ENCODE assay signal across 8 cellular contexts in the genomic region with DNA sequence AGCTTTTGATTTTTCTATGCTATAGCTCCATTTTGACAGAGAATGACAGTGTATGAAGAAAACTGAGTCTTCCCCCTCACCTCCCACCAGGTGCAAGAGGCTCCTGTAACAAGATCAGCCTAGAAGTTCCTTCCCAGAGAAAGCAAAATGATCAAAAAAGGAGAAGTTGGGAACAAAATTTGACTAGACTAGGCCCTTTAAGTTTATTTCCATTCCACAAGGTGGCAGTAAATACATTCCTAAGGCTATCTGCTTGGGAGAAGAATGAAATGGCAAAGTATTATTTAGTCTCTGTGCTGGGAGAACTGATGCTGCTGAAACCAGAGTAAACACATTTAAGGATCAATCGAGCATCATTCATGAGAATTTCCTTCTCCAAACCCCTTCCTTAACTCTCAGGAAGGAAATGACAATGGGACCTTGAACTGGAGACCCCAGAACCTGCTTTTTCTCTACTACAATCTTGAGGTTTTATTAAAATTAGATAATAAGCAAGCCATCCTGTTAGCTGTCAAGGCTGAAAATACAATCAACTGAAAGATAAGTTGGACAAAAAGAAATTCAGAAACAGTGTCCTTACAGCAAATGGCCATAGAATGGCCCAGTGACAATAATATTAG.
DNase-seq lines count a peak whose midpoint lies in the region; ATAC-seq, FAIRE-seq and TF ChIP-seq lines count a peak whose summit lies in the region.

No MANE protein-coding gene starts in this region.

- no peak for FAIRE-seq in D721Med (lab: Jason Lieb, UNC)

- H3K4me3 ChIP-seq in foreskin fibroblast (ENCODE audit: low read depth in 1 of 2, low read length in 2 of 2): no peak overlapping the region

- ATAC-seq in SK-N-SH treated with all-trans-retinoic acid at 6 μM for 48 hours (peak; percentile 98), HG03439 (IDR thresholded peaks at IDR 0.05; ENCODE audit: unreplicated experiment) (no peak), HG02571 (IDR thresholded peaks at IDR 0.05; ENCODE audit: unreplicated experiment) (no peak)

- DNase-seq in D721Med (ENCODE audit: insufficient read length, low spot score): no peak
- peak; percentile 13 for DNase-seq in HuH-7.5 (ENCODE audit: low spot score)
- DNase-seq in foreskin fibroblast: peak; percentile 52 to 82
- DNase-seq in renal cortical epithelial cell (ENCODE audit: low read depth): peak; percentile 78
- DNase-seq in effector CD4-positive, alpha-beta T cell: no peak

- TF ChIP-seq CTCF in D721Med (IDR thresholded peaks at IDR 0.05; ENCODE audit: insufficient read depth, missing control alignments) (peak; percentile 66), foreskin fibroblast (IDR thresholded peaks at IDR 0.05; ENCODE audit: low read depth, low read length) (peak; percentile 42)

TF ChIP-seq in SK-N-SH treated with all-trans-retinoic acid at 6 μM for 48 hours, 23 proteins besides CTCF, POLR2A, EP300 and RAD21:
- TF ChIP-seq SNAI2 (CRISPR knock-in tag; IDR thresholded peaks at IDR 0.05) (no peak), ZFP30 (CRISPR knock-in tag; IDR thresholded peaks at IDR 0.05) (no peak), ISL1 (CRISPR knock-in tag; IDR thresholded peaks at IDR 0.05) (no peak), OSR1 (CRISPR knock-in tag; IDR thresholded peaks at IDR 0.05) (no peak), PPARA (CRISPR knock-in tag; IDR thresholded peaks at IDR 0.05; ENCODE audit: borderline replicate concordance) (no peak), ESRRG (CRISPR knock-in tag; IDR thresholded peaks at IDR 0.05) (no peak), ZC3H10 (CRISPR knock-in tag; IDR thresholded peaks at IDR 0.05) (no peak), ARNTL (CRISPR knock-in tag; IDR thresholded peaks at IDR 0.05; ENCODE audit: borderline replicate concordance, low read depth) (no peak), ZFP3 (CRISPR knock-in tag; IDR thresholded peaks at IDR 0.05) (no peak), ZNF70 (CRISPR knock-in tag; IDR thresholded peaks at IDR 0.05) (no peak), ZNF8 (CRISPR knock-in tag; IDR thresholded peaks at IDR 0.05) (no peak), TOX (CRISPR knock-in tag; IDR thresholded peaks at IDR 0.05; ENCODE audit: borderline replicate concordance) (no peak), TCF4 (CRISPR knock-in tag; IDR thresholded peaks at IDR 0.05; ENCODE audit: borderline replicate concordance) (no peak), RARB (CRISPR knock-in tag; IDR thresholded peaks at IDR 0.05) (no peak)
- TF ChIP-seq, protein P1, sequence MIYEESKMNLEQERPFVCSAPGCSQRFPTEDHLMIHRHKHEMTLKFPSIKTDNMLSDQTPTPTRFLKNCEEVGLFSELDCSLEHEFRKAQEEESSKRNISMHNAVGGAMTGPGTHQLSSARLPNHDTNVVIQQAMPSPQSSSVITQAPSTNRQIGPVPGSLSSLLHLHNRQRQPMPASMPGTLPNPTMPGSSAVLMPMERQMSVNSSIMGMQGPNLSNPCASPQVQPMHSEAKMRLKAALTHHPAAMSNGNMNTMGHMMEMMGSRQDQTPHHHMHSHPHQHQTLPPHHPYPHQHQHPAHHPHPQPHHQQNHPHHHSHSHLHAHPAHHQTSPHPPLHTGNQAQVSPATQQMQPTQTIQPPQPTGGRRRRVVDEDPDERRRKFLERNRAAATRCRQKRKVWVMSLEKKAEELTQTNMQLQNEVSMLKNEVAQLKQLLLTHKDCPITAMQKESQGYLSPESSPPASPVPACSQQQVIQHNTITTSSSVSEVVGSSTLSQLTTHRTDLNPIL (CRISPR knock-in tag; IDR thresholded peaks at IDR 0.05; ENCODE audit: low read depth): no peak
- TF ChIP-seq, protein P2, sequence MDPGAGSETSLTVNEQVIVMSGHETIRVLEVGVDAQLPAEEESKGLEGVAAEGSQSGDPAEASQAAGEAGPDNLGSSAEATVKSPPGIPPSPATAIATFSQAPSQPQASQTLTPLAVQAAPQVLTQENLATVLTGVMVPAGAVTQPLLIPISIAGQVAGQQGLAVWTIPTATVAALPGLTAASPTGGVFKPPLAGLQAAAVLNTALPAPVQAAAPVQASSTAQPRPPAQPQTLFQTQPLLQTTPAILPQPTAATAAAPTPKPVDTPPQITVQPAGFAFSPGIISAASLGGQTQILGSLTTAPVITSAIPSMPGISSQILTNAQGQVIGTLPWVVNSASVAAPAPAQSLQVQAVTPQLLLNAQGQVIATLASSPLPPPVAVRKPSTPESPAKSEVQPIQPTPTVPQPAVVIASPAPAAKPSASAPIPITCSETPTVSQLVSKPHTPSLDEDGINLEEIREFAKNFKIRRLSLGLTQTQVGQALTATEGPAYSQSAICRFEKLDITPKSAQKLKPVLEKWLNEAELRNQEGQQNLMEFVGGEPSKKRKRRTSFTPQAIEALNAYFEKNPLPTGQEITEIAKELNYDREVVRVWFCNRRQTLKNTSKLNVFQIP (CRISPR knock-in tag; IDR thresholded peaks at IDR 0.05; ENCODE audit: borderline replicate concordance, low read depth): no peak
- TF ChIP-seq, protein P3, sequence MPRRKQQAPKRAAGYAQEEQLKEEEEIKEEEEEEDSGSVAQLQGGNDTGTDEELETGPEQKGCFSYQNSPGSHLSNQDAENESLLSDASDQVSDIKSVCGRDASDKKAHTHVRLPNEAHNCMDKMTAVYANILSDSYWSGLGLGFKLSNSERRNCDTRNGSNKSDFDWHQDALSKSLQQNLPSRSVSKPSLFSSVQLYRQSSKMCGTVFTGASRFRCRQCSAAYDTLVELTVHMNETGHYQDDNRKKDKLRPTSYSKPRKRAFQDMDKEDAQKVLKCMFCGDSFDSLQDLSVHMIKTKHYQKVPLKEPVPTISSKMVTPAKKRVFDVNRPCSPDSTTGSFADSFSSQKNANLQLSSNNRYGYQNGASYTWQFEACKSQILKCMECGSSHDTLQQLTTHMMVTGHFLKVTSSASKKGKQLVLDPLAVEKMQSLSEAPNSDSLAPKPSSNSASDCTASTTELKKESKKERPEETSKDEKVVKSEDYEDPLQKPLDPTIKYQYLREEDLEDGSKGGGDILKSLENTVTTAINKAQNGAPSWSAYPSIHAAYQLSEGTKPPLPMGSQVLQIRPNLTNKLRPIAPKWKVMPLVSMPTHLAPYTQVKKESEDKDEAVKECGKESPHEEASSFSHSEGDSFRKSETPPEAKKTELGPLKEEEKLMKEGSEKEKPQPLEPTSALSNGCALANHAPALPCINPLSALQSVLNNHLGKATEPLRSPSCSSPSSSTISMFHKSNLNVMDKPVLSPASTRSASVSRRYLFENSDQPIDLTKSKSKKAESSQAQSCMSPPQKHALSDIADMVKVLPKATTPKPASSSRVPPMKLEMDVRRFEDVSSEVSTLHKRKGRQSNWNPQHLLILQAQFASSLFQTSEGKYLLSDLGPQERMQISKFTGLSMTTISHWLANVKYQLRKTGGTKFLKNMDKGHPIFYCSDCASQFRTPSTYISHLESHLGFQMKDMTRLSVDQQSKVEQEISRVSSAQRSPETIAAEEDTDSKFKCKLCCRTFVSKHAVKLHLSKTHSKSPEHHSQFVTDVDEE (CRISPR knock-in tag; IDR thresholded peaks at IDR 0.05): no peak

Comparison
In these comparisons a context has a peak if more than half of its experiments do, and no peak if none do; other contexts are left out.
1. DNase-seq: peak in HuH-7.5 (single experiment), foreskin fibroblast (2 of 2) and renal cortical epithelial cell (single experiment); none in D721Med (single experiment) and effector CD4-positive, alpha-beta T cell (single experiment).